Comparison of ENCODE assay signal across 18 cellular contexts in genomic region chr2:5706717-5707455, GRCh38. TPM values are rescaled to one million over a fixed set of nuclear protein-coding genes. Genes with fewer than 3 reads are reported as not detected.
DNase-seq lines count a peak whose midpoint lies in the region; ATAC-seq and TF ChIP-seq lines count a peak whose summit lies in the region.
"Had no signal": no experiment of that assay in that cellular context is flagged by ENCODE, and none has a peak within 500 bp of the region (broad histone marks: within the 10 kb centered on the region; RNA-seq: fewer than 3 reads in every experiment).

No MANE protein-coding gene starts in this region.

- TF ChIP-seq CTCF in brain (conservative IDR thresholded peaks at IDR 0.05) (no peak), neural crest cell (conservative IDR thresholded peaks at IDR 0.05) (no peak)

- no peak overlapping the region for H3K4me3 ChIP-seq in H7 (ENCODE audit: insufficient read depth, low read depth, low read length)
- H3K4me3 ChIP-seq in aorta (ENCODE audit: low read length in 2 of 2): no peak overlapping the region
- H3K4me3 ChIP-seq: A549, GM23248, HAP-1 had no signal

- H3K27ac ChIP-seq in aorta (ENCODE audit: low read depth in 1 of 2, low read length in 2 of 2): no peak overlapping the region
- H3K27ac ChIP-seq: A549, GM23248 had no signal

- no peaks in the 10 kb centered on the region for H3K4me1 ChIP-seq in aorta (ENCODE audit: control insufficient read depth in 1 of 2, insufficient read depth in 2 of 2, low read length in 2 of 2)
- H3K4me1 ChIP-seq: A549, BE2C, Caco-2, HAP-1 had no signal

- DNase-seq in H7: peak; percentile 58
- no peak for DNase-seq in neural crest cell (ENCODE audit: low read depth, low spot score)
- DNase-seq in aorta: no peak
- no peak for DNase-seq in NCI-H1436 (lab: John Stamatoyannopoulos, UW)
- DNase-seq in mesenteric fat pad (ENCODE audit: low spot score): no peak
- DNase-seq in CD1c-positive myeloid dendritic cell (ENCODE audit: extremely low spot score): no peak
- DNase-seq: BE2C; Caco-2; CD8-positive, alpha-beta memory T cell; DND-41; GDM1; GM23248 had no signal

- H3K36me3 ChIP-seq in H7 (replicated peaks; ENCODE audit: control insufficient read depth, insufficient read depth, low read length): no peaks in the 10 kb centered on the region
- no peaks in the 10 kb centered on the region for H3K36me3 ChIP-seq in aorta (ENCODE audit: control insufficient read depth in 1 of 2, insufficient read depth in 2 of 2, low read length in 1 of 2)
- H3K36me3 ChIP-seq: BE2C, HAP-1 had no signal

- H3K27me3 ChIP-seq in H7 (ENCODE audit: control insufficient read depth, insufficient read depth, low read length) (no peaks in the 10 kb centered on the region), aorta (ENCODE audit: control insufficient read depth in 1 of 2, insufficient read depth in 2 of 2, low read length in 1 of 2) (peaks cover 0 to 4% of the 10 kb centered on the region in 2 donors)
- H3K27me3 ChIP-seq: BE2C had no signal

- no peaks in the 10 kb centered on the region for H3K9me3 ChIP-seq in aorta (ENCODE audit: control insufficient read depth, low read length)
- H3K9me3 ChIP-seq: A549, BE2C, HAP-1 had no signal

- H3K4me1 Mint-ChIP-seq in brain (peaks cover 35% of the 10 kb centered on the region), neural crest cell (peaks cover 27% of the 10 kb centered on the region)
- H3K4me1 Mint-ChIP-seq: CD14-positive monocyte; CD8-positive, alpha-beta memory T cell; IgD-negative memory B cell had no signal

- 82 to 85% methylated on average over 56 of the region's 56 CpGs for WGBS in aorta, 2 donors

- H3K27me3 Mint-ChIP-seq in brain (peaks cover 7% of the 10 kb centered on the region), neural crest cell (ENCODE audit: low read depth) (peaks cover 2% of the 10 kb centered on the region)

- H3K4me3 Mint-ChIP-seq in brain: no peak overlapping the region
- H3K4me3 Mint-ChIP-seq in neural crest cell: peak overlapping the region; percentile 23
- H3K4me3 Mint-ChIP-seq: CD8-positive, alpha-beta memory T cell; IgD-negative memory B cell had no signal

- H3K9me3 Mint-ChIP-seq in brain (peaks cover 0 to 7% (median 0%) of the 10 kb centered on the region in 5 experiments), neural crest cell (peaks cover 3% of the 10 kb centered on the region)

- H3K36me3 Mint-ChIP-seq in brain: peaks cover 20% of the 10 kb centered on the region
- peaks cover 18% of the 10 kb centered on the region for H3K36me3 Mint-ChIP-seq in neural crest cell (ENCODE audit: low read depth)
- H3K36me3 Mint-ChIP-seq: CD14-positive monocyte; CD8-positive, alpha-beta memory T cell; IgD-negative memory B cell had no signal

- peak overlapping the region in 3 of 5 experiments; percentile 9 to 19 (median 17) for H3K27ac Mint-ChIP-seq in brain
- no peak overlapping the region for H3K27ac Mint-ChIP-seq in neural crest cell (ENCODE audit: unreplicated experiment)
- H3K27ac Mint-ChIP-seq: CD14-positive monocyte; CD8-positive, alpha-beta memory T cell; IgD-negative memory B cell had no signal

- peak; percentile 7 for ATAC-seq in aorta (ENCODE audit: low FRiP score)
- ATAC-seq: A549 had no signal

- intact Hi-C loops in aorta (cut with DNase I): no loop called here

RNA-seq across cellular contexts. Expression of gene SOX11, which starts 14.7 kb away (rescaled TPM):
- total RNA-seq in H7 (2014; rRNA removed; shearing (Covaris generic)): 20.9 and 26.6 TPM in 2 replicates
- 14.3 TPM for polyA plus RNA-seq in brain (ENCODE audit: insufficient read depth, low read depth, low replicate concordance)
- total RNA-seq in neural crest cell: 197 and 201 TPM in 2 replicates
- total RNA-seq in aorta: under 1 TPM in 1 of 2 donors, not detected in 1; 0.03 TPM
- not detected for polyA plus RNA-seq in aorta
- not detected for total RNA-seq in mesenteric fat pad
- total RNA-seq: Caco-2; CD8-positive, alpha-beta memory T cell; HT1080 had no signal
- polyA plus RNA-seq: A549; CD14-positive monocyte; CD8-positive, alpha-beta memory T cell; IgD-negative memory B cell had no signal

Comparison
In these comparisons a context has a peak if more than half of its experiments do, and no peak if none do; other contexts are left out.
1. RNA of gene SOX11, which starts 14.7 kb away (total RNA-seq): 197 to 201 TPM in neural crest cell and 20.9 to 26.6 TPM in H7; 0.03 TPM in aorta and not detected in mesenteric fat pad (single experiment); every median in the first group is over 10 times any median in the second.